ENCODE assay signal across 1 cellular context in the genomic region with DNA sequence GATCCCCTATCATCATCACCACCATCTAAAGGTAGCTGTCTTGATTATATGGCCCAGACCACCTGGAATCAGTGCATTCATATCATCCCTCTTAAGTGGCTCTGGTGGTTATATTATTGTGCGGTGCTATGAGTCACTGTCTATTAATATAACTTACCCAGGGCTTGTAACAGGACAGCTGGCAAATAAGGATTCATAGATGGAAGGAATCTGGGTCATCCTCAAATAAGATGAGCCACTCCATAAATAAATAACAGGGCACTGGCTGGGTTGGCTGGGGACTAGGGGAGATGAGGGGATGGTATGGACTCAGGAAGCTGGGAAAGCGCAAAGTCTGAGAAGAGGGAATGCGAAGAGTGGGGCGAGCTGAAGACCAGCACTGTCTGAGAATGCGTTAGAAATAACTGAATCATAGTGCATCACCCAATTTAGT.
TF ChIP-seq lines count a peak whose summit lies in the region.

No MANE protein-coding gene starts in this region.

TF ChIP-seq in HepG2, 621 proteins besides CTCF, POLR2A, EP300 and RAD21 (continued from another document):
- TF ChIP-seq, protein P1, sequence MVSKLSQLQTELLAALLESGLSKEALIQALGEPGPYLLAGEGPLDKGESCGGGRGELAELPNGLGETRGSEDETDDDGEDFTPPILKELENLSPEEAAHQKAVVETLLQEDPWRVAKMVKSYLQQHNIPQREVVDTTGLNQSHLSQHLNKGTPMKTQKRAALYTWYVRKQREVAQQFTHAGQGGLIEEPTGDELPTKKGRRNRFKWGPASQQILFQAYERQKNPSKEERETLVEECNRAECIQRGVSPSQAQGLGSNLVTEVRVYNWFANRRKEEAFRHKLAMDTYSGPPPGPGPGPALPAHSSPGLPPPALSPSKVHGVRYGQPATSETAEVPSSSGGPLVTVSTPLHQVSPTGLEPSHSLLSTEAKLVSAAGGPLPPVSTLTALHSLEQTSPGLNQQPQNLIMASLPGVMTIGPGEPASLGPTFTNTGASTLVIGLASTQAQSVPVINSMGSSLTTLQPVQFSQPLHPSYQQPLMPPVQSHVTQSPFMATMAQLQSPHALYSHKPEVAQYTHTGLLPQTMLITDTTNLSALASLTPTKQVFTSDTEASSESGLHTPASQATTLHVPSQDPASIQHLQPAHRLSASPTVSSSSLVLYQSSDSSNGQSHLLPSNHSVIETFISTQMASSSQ (IDR thresholded peaks at IDR 0.05; ENCODE audit: low read depth), result no peak
- TF ChIP-seq, protein P1 (CRISPR knock-in tag; IDR thresholded peaks at IDR 0.05; ENCODE audit: borderline replicate concordance), result no peak
- no peak for TF ChIP-seq ZNF468 (CRISPR knock-in tag; IDR thresholded peaks at IDR 0.05)
